8 cellular contexts compared by ENCODE assay signal in genomic region chr6:15924893-15925292, GRCh38.
"Had no signal": no experiment of that assay in that cellular context is flagged by ENCODE, and none has a peak within 500 bp of the region (broad histone marks: within the 10 kb centered on the region; RNA-seq: fewer than 3 reads in every experiment).

No MANE protein-coding gene starts in this region.

- FAIRE-seq: G401.6, GM12878, GM12891, GM12892, GM18507, GM19239 had no signal

- H3K4me3 ChIP-seq: GM12878 had no signal

- ATAC-seq: GM12878 had no signal

- DNase-seq: GDM1, GF-D8 had no signal
